1 cellular context compared by ENCODE assay signal in the genomic region with DNA sequence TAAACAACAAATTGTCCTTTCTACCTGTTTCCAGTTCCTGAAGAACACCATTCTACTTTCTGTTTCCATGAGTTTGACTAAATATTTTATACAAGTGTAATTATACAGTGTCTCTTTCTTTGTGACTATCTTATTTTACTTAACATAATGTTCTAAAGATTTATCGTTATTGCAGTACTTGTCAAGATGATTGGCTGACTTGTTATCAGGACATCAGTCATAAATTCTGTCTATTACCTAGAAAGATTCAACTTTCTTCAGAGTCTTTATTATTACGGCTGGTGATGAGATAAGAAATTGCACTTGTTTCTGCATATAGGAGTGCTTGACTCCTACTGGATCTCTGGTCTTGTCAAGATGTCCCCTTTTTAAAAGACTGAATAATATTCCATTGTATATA.
TF ChIP-seq lines count a peak whose summit lies in the region.

No MANE protein-coding gene starts in this region.

TF ChIP-seq in K562, 482 proteins besides CTCF, POLR2A, EP300 and RAD21 (continued from another document):
- TF ChIP-seq, protein P1, sequence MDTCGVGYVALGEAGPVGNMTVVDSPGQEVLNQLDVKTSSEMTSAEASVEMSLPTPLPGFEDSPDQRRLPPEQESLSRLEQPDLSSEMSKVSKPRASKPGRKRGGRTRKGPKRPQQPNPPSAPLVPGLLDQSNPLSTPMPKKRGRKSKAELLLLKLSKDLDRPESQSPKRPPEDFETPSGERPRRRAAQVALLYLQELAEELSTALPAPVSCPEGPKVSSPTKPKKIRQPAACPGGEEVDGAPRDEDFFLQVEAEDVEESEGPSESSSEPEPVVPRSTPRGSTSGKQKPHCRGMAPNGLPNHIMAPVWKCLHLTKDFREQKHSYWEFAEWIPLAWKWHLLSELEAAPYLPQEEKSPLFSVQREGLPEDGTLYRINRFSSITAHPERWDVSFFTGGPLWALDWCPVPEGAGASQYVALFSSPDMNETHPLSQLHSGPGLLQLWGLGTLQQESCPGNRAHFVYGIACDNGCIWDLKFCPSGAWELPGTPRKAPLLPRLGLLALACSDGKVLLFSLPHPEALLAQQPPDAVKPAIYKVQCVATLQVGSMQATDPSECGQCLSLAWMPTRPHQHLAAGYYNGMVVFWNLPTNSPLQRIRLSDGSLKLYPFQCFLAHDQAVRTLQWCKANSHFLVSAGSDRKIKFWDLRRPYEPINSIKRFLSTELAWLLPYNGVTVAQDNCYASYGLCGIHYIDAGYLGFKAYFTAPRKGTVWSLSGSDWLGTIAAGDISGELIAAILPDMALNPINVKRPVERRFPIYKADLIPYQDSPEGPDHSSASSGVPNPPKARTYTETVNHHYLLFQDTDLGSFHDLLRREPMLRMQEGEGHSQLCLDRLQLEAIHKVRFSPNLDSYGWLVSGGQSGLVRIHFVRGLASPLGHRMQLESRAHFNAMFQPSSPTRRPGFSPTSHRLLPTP (IDR thresholded peaks at IDR 0.05; ENCODE audit: borderline replicate concordance, extremely low read depth, insufficient read length) = no peak
- no peak for TF ChIP-seq RBBP5 (IDR thresholded peaks at IDR 0.05; ENCODE audit: borderline replicate concordance, insufficient read depth, low read length, poor library complexity, severe bottlenecking)
- no peak for TF ChIP-seq POLR2B (IDR thresholded peaks at IDR 0.05; ENCODE audit: low read depth, partially characterized antibody)
- TF ChIP-seq, protein P2, sequence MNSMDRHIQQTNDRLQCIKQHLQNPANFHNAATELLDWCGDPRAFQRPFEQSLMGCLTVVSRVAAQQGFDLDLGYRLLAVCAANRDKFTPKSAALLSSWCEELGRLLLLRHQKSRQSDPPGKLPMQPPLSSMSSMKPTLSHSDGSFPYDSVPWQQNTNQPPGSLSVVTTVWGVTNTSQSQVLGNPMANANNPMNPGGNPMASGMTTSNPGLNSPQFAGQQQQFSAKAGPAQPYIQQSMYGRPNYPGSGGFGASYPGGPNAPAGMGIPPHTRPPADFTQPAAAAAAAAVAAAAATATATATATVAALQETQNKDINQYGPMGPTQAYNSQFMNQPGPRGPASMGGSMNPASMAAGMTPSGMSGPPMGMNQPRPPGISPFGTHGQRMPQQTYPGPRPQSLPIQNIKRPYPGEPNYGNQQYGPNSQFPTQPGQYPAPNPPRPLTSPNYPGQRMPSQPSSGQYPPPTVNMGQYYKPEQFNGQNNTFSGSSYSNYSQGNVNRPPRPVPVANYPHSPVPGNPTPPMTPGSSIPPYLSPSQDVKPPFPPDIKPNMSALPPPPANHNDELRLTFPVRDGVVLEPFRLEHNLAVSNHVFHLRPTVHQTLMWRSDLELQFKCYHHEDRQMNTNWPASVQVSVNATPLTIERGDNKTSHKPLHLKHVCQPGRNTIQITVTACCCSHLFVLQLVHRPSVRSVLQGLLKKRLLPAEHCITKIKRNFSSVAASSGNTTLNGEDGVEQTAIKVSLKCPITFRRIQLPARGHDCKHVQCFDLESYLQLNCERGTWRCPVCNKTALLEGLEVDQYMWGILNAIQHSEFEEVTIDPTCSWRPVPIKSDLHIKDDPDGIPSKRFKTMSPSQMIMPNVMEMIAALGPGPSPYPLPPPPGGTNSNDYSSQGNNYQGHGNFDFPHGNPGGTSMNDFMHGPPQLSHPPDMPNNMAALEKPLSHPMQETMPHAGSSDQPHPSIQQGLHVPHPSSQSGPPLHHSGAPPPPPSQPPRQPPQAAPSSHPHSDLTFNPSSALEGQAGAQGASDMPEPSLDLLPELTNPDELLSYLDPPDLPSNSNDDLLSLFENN (IDR thresholded peaks at IDR 0.05; ENCODE audit: low read depth in 2 of 2, low read length in 2 of 2) = no peak
- TF ChIP-seq FUS (optimal IDR thresholded peaks at IDR 0.05; ENCODE audit: low read depth, low read length) = no peak
- TF ChIP-seq, protein P3, sequence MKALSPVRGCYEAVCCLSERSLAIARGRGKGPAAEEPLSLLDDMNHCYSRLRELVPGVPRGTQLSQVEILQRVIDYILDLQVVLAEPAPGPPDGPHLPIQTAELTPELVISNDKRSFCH (CRISPR knock-in tag; IDR thresholded peaks at IDR 0.05) = no peak
- TF ChIP-seq, protein P3 (tag; IDR thresholded peaks at IDR 0.05) = no peak
- no peak for TF ChIP-seq ZNF384 (IDR thresholded peaks at IDR 0.05; ENCODE audit: low read depth, low read length)
- peak; percentile 79 for TF ChIP-seq MEIS2 (IDR thresholded peaks at IDR 0.05; ENCODE audit: partially characterized antibody)
- no peak for TF ChIP-seq RBM15 (IDR thresholded peaks at IDR 0.05; ENCODE audit: insufficient read depth, low read length)
- TF ChIP-seq, protein P4, sequence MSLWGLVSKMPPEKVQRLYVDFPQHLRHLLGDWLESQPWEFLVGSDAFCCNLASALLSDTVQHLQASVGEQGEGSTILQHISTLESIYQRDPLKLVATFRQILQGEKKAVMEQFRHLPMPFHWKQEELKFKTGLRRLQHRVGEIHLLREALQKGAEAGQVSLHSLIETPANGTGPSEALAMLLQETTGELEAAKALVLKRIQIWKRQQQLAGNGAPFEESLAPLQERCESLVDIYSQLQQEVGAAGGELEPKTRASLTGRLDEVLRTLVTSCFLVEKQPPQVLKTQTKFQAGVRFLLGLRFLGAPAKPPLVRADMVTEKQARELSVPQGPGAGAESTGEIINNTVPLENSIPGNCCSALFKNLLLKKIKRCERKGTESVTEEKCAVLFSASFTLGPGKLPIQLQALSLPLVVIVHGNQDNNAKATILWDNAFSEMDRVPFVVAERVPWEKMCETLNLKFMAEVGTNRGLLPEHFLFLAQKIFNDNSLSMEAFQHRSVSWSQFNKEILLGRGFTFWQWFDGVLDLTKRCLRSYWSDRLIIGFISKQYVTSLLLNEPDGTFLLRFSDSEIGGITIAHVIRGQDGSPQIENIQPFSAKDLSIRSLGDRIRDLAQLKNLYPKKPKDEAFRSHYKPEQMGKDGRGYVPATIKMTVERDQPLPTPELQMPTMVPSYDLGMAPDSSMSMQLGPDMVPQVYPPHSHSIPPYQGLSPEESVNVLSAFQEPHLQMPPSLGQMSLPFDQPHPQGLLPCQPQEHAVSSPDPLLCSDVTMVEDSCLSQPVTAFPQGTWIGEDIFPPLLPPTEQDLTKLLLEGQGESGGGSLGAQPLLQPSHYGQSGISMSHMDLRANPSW (CRISPR knock-in tag; IDR thresholded peaks at IDR 0.05) = no peak
- TF ChIP-seq, protein P5, sequence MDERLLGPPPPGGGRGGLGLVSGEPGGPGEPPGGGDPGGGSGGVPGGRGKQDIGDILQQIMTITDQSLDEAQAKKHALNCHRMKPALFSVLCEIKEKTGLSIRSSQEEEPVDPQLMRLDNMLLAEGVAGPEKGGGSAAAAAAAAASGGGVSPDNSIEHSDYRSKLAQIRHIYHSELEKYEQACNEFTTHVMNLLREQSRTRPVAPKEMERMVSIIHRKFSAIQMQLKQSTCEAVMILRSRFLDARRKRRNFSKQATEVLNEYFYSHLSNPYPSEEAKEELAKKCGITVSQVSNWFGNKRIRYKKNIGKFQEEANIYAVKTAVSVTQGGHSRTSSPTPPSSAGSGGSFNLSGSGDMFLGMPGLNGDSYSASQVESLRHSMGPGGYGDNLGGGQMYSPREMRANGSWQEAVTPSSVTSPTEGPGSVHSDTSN (CRISPR knock-in tag; IDR thresholded peaks at IDR 0.05; ENCODE audit: low read depth) = no peak
- TF ChIP-seq, protein P5 (tag; conservative IDR thresholded peaks at IDR 0.05; ENCODE audit: low read depth) = peak; percentile 60
- TF ChIP-seq ZZZ3 (IDR thresholded peaks at IDR 0.05) = no peak
- TF ChIP-seq MYBL2 (IDR thresholded peaks at IDR 0.05; ENCODE audit: low read depth) = no peak
- no peak for TF ChIP-seq MYBL2 (CRISPR knock-in tag; IDR thresholded peaks at IDR 0.05; ENCODE audit: borderline replicate concordance)
- TF ChIP-seq ZC3H4 (CRISPR knock-in tag; IDR thresholded peaks at IDR 0.05; ENCODE audit: borderline replicate concordance) = no peak
